1 cellular context compared by ENCODE assay signal in genomic region chr14:22487941-22488340, GRCh38.
A peak's percentile ranks its signal among the peaks of the same experiment; 100 is the strongest.
TF ChIP-seq lines count a peak whose summit lies in the region.

No MANE protein-coding gene starts in this region.

TF ChIP-seq in K562, 482 proteins besides CTCF, POLR2A, EP300 and RAD21 (continued from another document):
- TF ChIP-seq, protein P1, sequence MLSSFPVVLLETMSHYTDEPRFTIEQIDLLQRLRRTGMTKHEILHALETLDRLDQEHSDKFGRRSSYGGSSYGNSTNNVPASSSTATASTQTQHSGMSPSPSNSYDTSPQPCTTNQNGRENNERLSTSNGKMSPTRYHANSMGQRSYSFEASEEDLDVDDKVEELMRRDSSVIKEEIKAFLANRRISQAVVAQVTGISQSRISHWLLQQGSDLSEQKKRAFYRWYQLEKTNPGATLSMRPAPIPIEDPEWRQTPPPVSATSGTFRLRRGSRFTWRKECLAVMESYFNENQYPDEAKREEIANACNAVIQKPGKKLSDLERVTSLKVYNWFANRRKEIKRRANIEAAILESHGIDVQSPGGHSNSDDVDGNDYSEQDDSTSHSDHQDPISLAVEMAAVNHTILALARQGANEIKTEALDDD (IDR thresholded peaks at IDR 0.05), result no peak
- TF ChIP-seq CTBP1 (IDR thresholded peaks at IDR 0.05; ENCODE audit: borderline replicate concordance), result no peak
- peak; percentile 32 for TF ChIP-seq TFE3 (CRISPR knock-in tag; IDR thresholded peaks at IDR 0.05)
- no peak for TF ChIP-seq SMARCC2 (IDR thresholded peaks at IDR 0.05; ENCODE audit: low read depth)
